In the genomic region with DNA sequence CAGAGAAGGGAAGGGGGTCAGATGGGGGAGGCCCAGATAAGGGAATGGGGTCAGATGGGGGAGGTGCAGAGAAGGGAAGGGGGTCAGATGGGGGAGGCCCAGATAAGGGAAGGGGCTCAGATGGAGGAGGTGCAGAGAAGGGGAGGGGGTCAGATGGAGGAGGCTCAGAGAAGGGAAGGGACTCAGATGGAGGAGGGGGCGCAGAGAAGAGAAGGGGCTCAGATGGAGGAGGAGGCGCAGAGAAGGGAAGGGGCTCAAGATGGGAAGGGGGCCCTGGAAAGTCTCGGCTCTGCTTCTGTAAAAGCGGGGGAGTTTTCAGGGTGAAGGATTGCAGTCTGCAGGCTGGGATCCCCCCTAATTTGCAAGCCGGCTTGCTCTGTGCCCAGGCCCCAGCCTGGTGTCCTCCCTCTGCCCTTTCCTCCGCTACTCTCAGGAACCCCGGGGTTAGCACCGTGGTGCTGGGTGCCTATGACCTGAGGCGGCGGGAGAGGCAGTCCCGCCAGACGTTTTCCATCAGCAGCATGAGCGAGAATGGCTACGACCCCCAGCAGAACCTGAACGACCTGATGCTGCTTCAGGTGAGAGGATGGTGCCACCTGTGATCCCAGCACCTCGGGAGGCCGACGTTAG, we compare ENCODE assay signal across 1 cellular context.
TF ChIP-seq lines count a peak whose summit lies in the region.

No MANE protein-coding gene starts in this region.

TF ChIP-seq in HepG2, 621 proteins besides CTCF, POLR2A, EP300 and RAD21:
- TF ChIP-seq ZSCAN22 (CRISPR knock-in tag; IDR thresholded peaks at IDR 0.05) (peak; percentile 96), ZNF570 (CRISPR knock-in tag; IDR thresholded peaks at IDR 0.05; ENCODE audit: borderline replicate concordance) (no peak)
- TF ChIP-seq, protein P1, sequence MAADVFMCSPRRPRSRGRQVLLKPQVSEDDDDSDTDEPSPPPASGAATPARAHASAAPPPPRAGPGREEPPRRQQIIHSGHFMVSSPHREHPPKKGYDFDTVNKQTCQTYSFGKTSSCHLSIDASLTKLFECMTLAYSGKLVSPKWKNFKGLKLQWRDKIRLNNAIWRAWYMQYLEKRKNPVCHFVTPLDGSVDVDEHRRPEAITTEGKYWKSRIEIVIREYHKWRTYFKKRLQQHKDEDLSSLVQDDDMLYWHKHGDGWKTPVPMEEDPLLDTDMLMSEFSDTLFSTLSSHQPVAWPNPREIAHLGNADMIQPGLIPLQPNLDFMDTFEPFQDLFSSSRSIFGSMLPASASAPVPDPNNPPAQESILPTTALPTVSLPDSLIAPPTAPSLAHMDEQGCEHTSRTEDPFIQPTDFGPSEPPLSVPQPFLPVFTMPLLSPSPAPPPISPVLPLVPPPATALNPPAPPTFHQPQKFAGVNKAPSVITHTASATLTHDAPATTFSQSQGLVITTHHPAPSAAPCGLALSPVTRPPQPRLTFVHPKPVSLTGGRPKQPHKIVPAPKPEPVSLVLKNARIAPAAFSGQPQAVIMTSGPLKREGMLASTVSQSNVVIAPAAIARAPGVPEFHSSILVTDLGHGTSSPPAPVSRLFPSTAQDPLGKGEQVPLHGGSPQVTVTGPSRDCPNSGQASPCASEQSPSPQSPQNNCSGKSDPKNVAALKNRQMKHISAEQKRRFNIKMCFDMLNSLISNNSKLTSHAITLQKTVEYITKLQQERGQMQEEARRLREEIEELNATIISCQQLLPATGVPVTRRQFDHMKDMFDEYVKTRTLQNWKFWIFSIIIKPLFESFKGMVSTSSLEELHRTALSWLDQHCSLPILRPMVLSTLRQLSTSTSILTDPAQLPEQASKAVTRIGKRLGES (CRISPR knock-in tag; IDR thresholded peaks at IDR 0.05; ENCODE audit: borderline replicate concordance), result no peak
